Comparison of ENCODE assay signal across 8 cellular contexts in genomic region chr15:40307421-40308165, GRCh38. TPM values are rescaled to one million over a fixed set of nuclear protein-coding genes. Genes with fewer than 3 reads are reported as not detected.
DNase-seq lines count a peak whose midpoint lies in the region; ATAC-seq and TF ChIP-seq lines count a peak whose summit lies in the region.

Gene PLCB2, minus strand, starts transcription at chr15:40307935. Its CDS starts 263 bp downstream, at chr15:40307672.

- H3K36me3 ChIP-seq in left lung = peaks cover 0 to 12% of the 10 kb centered on the region in 2 donors

- intact Hi-C loops in left lung (cut with DNase I) = no loop called here

- no peaks in the 10 kb centered on the region for H3K27me3 Mint-ChIP-seq in activated naive CD8-positive, alpha-beta T cell treated with anti-CD3 and anti-CD28 coated beads for 36 hours

- DNase-seq in NCI-H1436 (lab: John Stamatoyannopoulos, UW) (peak; percentile 16), NCI-H1436 treated with DMSO at 0.1 percent for 48 hours (lab: John Stamatoyannopoulos, UW) (no peak), T follicular helper cell (ENCODE audit: low read depth) (peak; percentile 58), left lung (peak; percentile 70 to 89)
- peak; percentile 71 for DNase-seq in activated naive CD8-positive, alpha-beta T cell treated with anti-CD3 and anti-CD28 coated beads for 36 hours
- DNase-seq in stimulated activated CD8-positive, alpha-beta memory T cell treated with anti-CD3 and anti-CD28 coated beads, Interleukin-15, amount 100 ng/mL, for 48 hours (ENCODE audit: low read depth in 2 of 2) = peak; percentile 42 to 50

- H3K4me3 Mint-ChIP-seq in activated naive CD8-positive, alpha-beta T cell treated with anti-CD3 and anti-CD28 coated beads for 36 hours = peak within 1 kb of the TSS; percentile 94

- no peaks in the 10 kb centered on the region for H3K36me3 Mint-ChIP-seq in activated naive CD8-positive, alpha-beta T cell treated with anti-CD3 and anti-CD28 coated beads for 36 hours

- peaks cover 31% of the 10 kb centered on the region for H3K4me1 Mint-ChIP-seq in activated naive CD8-positive, alpha-beta T cell treated with anti-CD3 and anti-CD28 coated beads for 36 hours

- TF ChIP-seq CTCF in left lung (IDR thresholded peaks at IDR 0.05) = no peak

- peak within 1 kb of the TSS; percentile 67 to 86 for H3K27ac ChIP-seq in left lung

- no peaks in the 10 kb centered on the region for H3K27me3 ChIP-seq in left lung

- H3K9me3 ChIP-seq in left lung = no peaks in the 10 kb centered on the region

- ATAC-seq in HG03108 (IDR thresholded peaks at IDR 0.05; ENCODE audit: unreplicated experiment) (peak; percentile 63), left lung (peak; percentile 74), GM21515 (IDR thresholded peaks at IDR 0.05; ENCODE audit: unreplicated experiment) (no peak)

- H3K4me1 ChIP-seq in left lung = peaks cover 8 to 41% of the 10 kb centered on the region in 2 donors

- peak within 1 kb of the TSS; percentile 96 for H3K27ac Mint-ChIP-seq in activated naive CD8-positive, alpha-beta T cell treated with anti-CD3 and anti-CD28 coated beads for 36 hours

- H3K9me3 Mint-ChIP-seq in activated naive CD8-positive, alpha-beta T cell treated with anti-CD3 and anti-CD28 coated beads for 36 hours = no peaks in the 10 kb centered on the region

- H3K4me3 ChIP-seq in left lung = peak within 1 kb of the TSS; percentile 13 to 56

RNA-seq across cellular contexts. Expression of gene PLCB2, which starts in this region (rescaled TPM):
- total RNA-seq in activated naive CD8-positive, alpha-beta T cell treated with anti-CD3 and anti-CD28 coated beads for 36 hours = 10 to 100 TPM; 40.8 to 43.6 TPM
- 10 to 100 TPM; 30.8 to 86.4 TPM for total RNA-seq in left lung
